In genomic region chr1:220306339-220306738, GRCh38 we compare ENCODE assay signal across 11 cellular contexts.
"Had no signal": no experiment of that assay in that cellular context is flagged by ENCODE, and none has a peak within 500 bp of the region (broad histone marks: within the 10 kb centered on the region; RNA-seq: fewer than 3 reads in every experiment).

No MANE protein-coding gene starts in this region.

- H3K4me3 Mint-ChIP-seq: GM23338, H9, HFFc6 had no signal

- H3K27ac Mint-ChIP-seq: GM23338, H9, HFFc6 had no signal

- H3K4me1 Mint-ChIP-seq: H9 had no signal

- H3K27ac ChIP-seq: KMS-11 had no signal

- DNase-seq: H9, HCEC 1CT, HFFc6, IMR-90, Karpas-422, KBM-7 had no signal

- H3K9me3 Mint-ChIP-seq: GM23338, HFFc6 had no signal

- H3K4me3 ChIP-seq: GM23338 had no signal

- FAIRE-seq: H1, H54, HTR-8/SVneo had no signal

- ATAC-seq: GM23338 had no signal
